8 cellular contexts compared by ENCODE assay signal in genomic region chr10:112307631-112308502, GRCh38. TPM values are rescaled to one million over a fixed set of nuclear protein-coding genes. Genes with fewer than 3 reads are reported as not detected.
A peak's percentile ranks its signal among the peaks of the same experiment; 100 is the strongest.
DNase-seq lines count a peak whose midpoint lies in the region; ATAC-seq and TF ChIP-seq lines count a peak whose summit lies in the region.

No MANE protein-coding gene starts in this region.

- no peak overlapping the region for H3K4me3 Mint-ChIP-seq in MCF 10A (ENCODE audit: unreplicated experiment)

- peak; percentile 80 for ATAC-seq in HG02973 (IDR thresholded peaks at IDR 0.05; ENCODE audit: unreplicated experiment)
- no peak for ATAC-seq in stimulated activated naive CD8-positive, alpha-beta T cell treated with anti-CD3 and anti-CD28 coated beads, Interleukin-15, Interleukin-2, amounts not matched to agents 100 U/mL and 50 U/mL, for 24 hours

- H3K9me3 Mint-ChIP-seq in MCF 10A (ENCODE audit: unreplicated experiment) = no peaks in the 10 kb centered on the region

- CTCF ChIA-PET in AG04449 (lab: Yijun Ruan, JAX) (interaction anchor here (0.7 to 15.8 kb wide), 49 partner anchors 8 to 1255 kb away, joined by 3 to 271 read pairs (median 5); partner anchors contain the start of genes ADRA2A and GPAM), MCF 10A (lab: Yijun Ruan, JAX) (interaction anchor here (0.6 to 7.3 kb wide), 55 partner anchors 8 to 1983 kb away, joined by 3 to 65 read pairs (median 4); partner anchors contain the start of gene GPAM)

- H3K4me3 ChIP-seq in AG04449 (ENCODE audit: low read depth, low read length) (no peak overlapping the region), GM12865 (ENCODE audit: low read depth, low read length) (no peak overlapping the region), Peyer's patch (no peak overlapping the region), kidney epithelial cell (ENCODE audit: low read depth, low read length) (no peak overlapping the region)

- POLR2A ChIA-PET in AG04449 (lab: Yijun Ruan, JAX) (interaction anchor here (0.8 to 1.2 kb wide), 2 partner anchors 36 to 125 kb away, joined by 3 to 5 read pairs; partner anchors contain the start of gene GPAM), MCF 10A (lab: Yijun Ruan, JAX) (interaction anchor here (2.6 kb wide), 1 partner anchor 125 kb away, joined by 13 read pairs; the partner anchor contains the start of gene GPAM)

- no peaks in the 10 kb centered on the region for H3K27me3 ChIP-seq in Peyer's patch
- H3K27me3 ChIP-seq in kidney epithelial cell (ENCODE audit: control insufficient read depth, insufficient read depth, low read length) = no peaks in the 10 kb centered on the region

- no peaks in the 10 kb centered on the region for H3K27me3 Mint-ChIP-seq in MCF 10A (ENCODE audit: insufficient read depth, unreplicated experiment)

- H3K36me3 Mint-ChIP-seq in MCF 10A (ENCODE audit: insufficient read depth, unreplicated experiment) = no peaks in the 10 kb centered on the region

- no peak overlapping the region for H3K27ac ChIP-seq in Peyer's patch

- DNase-seq in AG04449 (ENCODE audit: low read depth, low spot score) = peak; percentile 9
- peak; percentile 51 for DNase-seq in GM12865 (ENCODE audit: low read depth)
- peak in 2 of 3 donors; percentile 55 to 68 for DNase-seq in Peyer's patch
- peak; percentile 74 for DNase-seq in MCF 10A (ENCODE audit: unreplicated experiment)
- DNase-seq in kidney epithelial cell (ENCODE audit: low read depth) = no peak
- DNase-seq in stimulated activated naive CD8-positive, alpha-beta T cell treated with anti-CD3 and anti-CD28 coated beads, Interleukin-15, Interleukin-2, amounts not matched to agents 100 U/mL and 50 U/mL, for 24 hours = peak; percentile 48
- no peak for DNase-seq in SW 1271 (lab: John Stamatoyannopoulos, UW)

- peak; percentile 86 for TF ChIP-seq CTCF in AG04449 (IDR thresholded peaks at IDR 0.05; ENCODE audit: insufficient read depth, low read length, missing control alignments)
- TF ChIP-seq CTCF in GM12865 (IDR thresholded peaks at IDR 0.05; ENCODE audit: insufficient read depth, low read depth, low read length, missing control alignments) = peak; percentile 82
- peak in 5 of 6 experiments; percentile 30 to 72 (median 65) for TF ChIP-seq CTCF in Peyer's patch (IDR thresholded peaks at IDR 0.05)
- TF ChIP-seq CTCF in MCF 10A (IDR thresholded peaks at IDR 0.05; ENCODE audit: unreplicated experiment) = peak; percentile 73
- TF ChIP-seq CTCF in kidney epithelial cell (IDR thresholded peaks at IDR 0.05; ENCODE audit: insufficient read depth, low read length, poor library complexity, severe bottlenecking) = peak; percentile 89

- no TSS peak for BruUV-seq in MCF 10A (replicated peaks; lab: Mats Ljungman, UMichigan)

- H3K4me1 Mint-ChIP-seq in MCF 10A (ENCODE audit: insufficient read depth, unreplicated experiment) = peaks cover 14% of the 10 kb centered on the region

- H3K27ac Mint-ChIP-seq in MCF 10A (ENCODE audit: low read depth, unreplicated experiment) = no peak overlapping the region

- intact Hi-C loops in MCF 10A (cut with micrococcal nuclease) = loop anchor here (1.0 kb wide), 2 partner anchors 125 to 171 kb away; partner anchors contain the start of gene GPAM

- no peak for TF ChIP-seq POLR2A in Peyer's patch (IDR thresholded peaks at IDR 0.05)

- H3K4me1 ChIP-seq in Peyer's patch = no peaks in the 10 kb centered on the region

- no peaks in the 10 kb centered on the region for H3K9me3 ChIP-seq in Peyer's patch

- H3K36me3 ChIP-seq in Peyer's patch (no peaks in the 10 kb centered on the region), kidney epithelial cell (ENCODE audit: control insufficient read depth, insufficient read depth, low read length) (no peaks in the 10 kb centered on the region)

RNA-seq across cellular contexts. Expression of gene TECTB, which starts 24.7 kb away (rescaled TPM):
- total RNA-seq in Peyer's patch (not detected), MCF 10A (2022) (not detected in 2 replicates), kidney epithelial cell (not detected in 2 replicates)

Comparison
In these comparisons a context has a peak if more than half of its experiments do, and no peak if none do; other contexts are left out.
1. DNase-seq: peak in AG04449 (single experiment), GM12865 (single experiment), Peyer's patch (2 of 3), MCF 10A (single experiment) and stimulated activated naive CD8-positive, alpha-beta T cell treated with anti-CD3 and anti-CD28 coated beads, Interleukin-15, Interleukin-2, amounts not matched to agents 100 U/mL and 50 U/mL, for 24 hours (single experiment); none in kidney epithelial cell (single experiment) and SW 1271 (0 of 2).
2. Peak in every context shown above with its lines, with median percentiles within 50 percentile points of each other: CTCF ChIP-seq.